8 cellular contexts compared by ENCODE assay signal in genomic region chr16:53346-54236, GRCh38. TPM values are rescaled to one million over a fixed set of nuclear protein-coding genes. Genes with fewer than 3 reads are reported as not detected.
A peak's percentile ranks its signal among the peaks of the same experiment; 100 is the strongest.
DNase-seq lines count a peak whose midpoint lies in the region; ATAC-seq and TF ChIP-seq lines count a peak whose summit lies in the region.

Gene POLR3K (minus strand): TSS chr16:53608. CDS start chr16:53586, 22 bp downstream.
Gene SNRNP25 (plus strand): TSS chr16:53828. CDS start chr16:54017, 189 bp downstream.

- H3K27me3 Mint-ChIP-seq in activated CD8-positive, alpha-beta memory T cell treated with anti-CD3 and anti-CD28 coated beads, Interleukin-2, amount 10 ng/mL, durations not matched to agents 7 days and 5 days = no peaks in the 10 kb centered on the region
- H3K27me3 Mint-ChIP-seq in endodermal cell (ENCODE audit: insufficient read depth) = no peaks in the 10 kb centered on the region
- no peaks in the 10 kb centered on the region for H3K27me3 Mint-ChIP-seq in mesothelial cell of epicardium (ENCODE audit: low read depth)

- no peaks in the 10 kb centered on the region for H3K9me3 Mint-ChIP-seq in activated CD8-positive, alpha-beta memory T cell treated with anti-CD3 and anti-CD28 coated beads, Interleukin-2, amount 10 ng/mL, durations not matched to agents 7 days and 5 days (ENCODE audit: low read depth)
- H3K9me3 Mint-ChIP-seq in endodermal cell (peaks cover 2% of the 10 kb centered on the region), mesothelial cell of epicardium (no peaks in the 10 kb centered on the region)

- no peak for TF ChIP-seq CTCF in endodermal cell (conservative IDR thresholded peaks at IDR 0.05)
- TF ChIP-seq CTCF in mesothelial cell of epicardium (IDR thresholded peaks at IDR 0.05; ENCODE audit: unreplicated experiment) = no peak

- H3K4me1 Mint-ChIP-seq in activated CD8-positive, alpha-beta memory T cell treated with anti-CD3 and anti-CD28 coated beads, Interleukin-2, amount 10 ng/mL, durations not matched to agents 7 days and 5 days = peaks cover 30% of the 10 kb centered on the region
- H3K4me1 Mint-ChIP-seq in endodermal cell (peaks cover 13% of the 10 kb centered on the region), mesothelial cell of epicardium (peaks cover 14% of the 10 kb centered on the region)

- 9 to 32% methylated on average over 34 to 87 of the region's 91 CpGs for WGBS in endodermal cell (ENCODE audit: insufficient coverage in 1 of 2, insufficient read length in 1 of 2), 2 experiments

- peak within 1 kb of the TSS; percentile 81 for H3K4me3 ChIP-seq in HUES48 (ENCODE audit: low read depth, low read length)
- H3K4me3 ChIP-seq in NT2/D1 (ENCODE audit: insufficient read length, low read depth) = peak within 1 kb of the TSS; percentile 97
- H3K4me3 ChIP-seq in endodermal cell (ENCODE audit: low read length) = peak within 1 kb of the TSS; percentile 81

- peak within 1 kb of the TSS; percentile 93 for H3K4me3 Mint-ChIP-seq in activated CD8-positive, alpha-beta memory T cell treated with anti-CD3 and anti-CD28 coated beads, Interleukin-2, amount 10 ng/mL, durations not matched to agents 7 days and 5 days
- H3K4me3 Mint-ChIP-seq in endodermal cell (peak within 1 kb of the TSS; percentile 97), mesothelial cell of epicardium (peak within 1 kb of the TSS; percentile 94)

- H3K27me3 ChIP-seq in HUES48 (ENCODE audit: control insufficient read depth, insufficient read depth, low read length) (no peaks in the 10 kb centered on the region), NT2/D1 (ENCODE audit: insufficient read depth, insufficient read length) (no peaks in the 10 kb centered on the region), endodermal cell (ENCODE audit: control insufficient read depth, insufficient read depth, low read length, poor library complexity, severe bottlenecking) (no peaks in the 10 kb centered on the region)

- peak within 1 kb of the TSS; percentile 85 for H3K27ac ChIP-seq in HUES48 (ENCODE audit: low read depth, low read length)
- H3K27ac ChIP-seq in endodermal cell (ENCODE audit: low read depth, low read length) = peak within 1 kb of the TSS; percentile 78

- H3K36me3 Mint-ChIP-seq in activated CD8-positive, alpha-beta memory T cell treated with anti-CD3 and anti-CD28 coated beads, Interleukin-2, amount 10 ng/mL, durations not matched to agents 7 days and 5 days = peaks cover 30% of the 10 kb centered on the region
- H3K36me3 Mint-ChIP-seq in endodermal cell (ENCODE audit: low read depth) = peaks cover 46% of the 10 kb centered on the region
- H3K36me3 Mint-ChIP-seq in mesothelial cell of epicardium = peaks cover 13% of the 10 kb centered on the region

- H3K9ac ChIP-seq in HUES48 (ENCODE audit: low read depth, low read length) (peak within 1 kb of the TSS; percentile 77), NT2/D1 (ENCODE audit: insufficient read length, low read depth) (peak within 1 kb of the TSS; percentile 99), endodermal cell (ENCODE audit: extremely low read depth, low read length, poor library complexity, severe bottlenecking) (peak within 1 kb of the TSS; percentile 62)

- in situ Hi-C loops in Caki2 (cut with HindIII; ENCODE audit: low pct_unique_long_range_greater_than_20kb, low sequenced_read_pairs) = no loop called here

- CTCF ChIA-PET in activated CD8-positive, alpha-beta memory T cell treated with anti-CD3 and anti-CD28 coated beads, Interleukin-2, amount 10 ng/mL, durations not matched to agents 7 days and 5 days (lab: Charles Lee) = interaction anchor here (0.9 to 2.4 kb wide), 11 partner anchors 9 to 683 kb away, joined by 3 to 19 read pairs (median 5); no protein-coding TSS in a partner anchor

- H3K9me3 ChIP-seq in HUES48 (ENCODE audit: control insufficient read depth, insufficient read depth, low read length) (no peaks in the 10 kb centered on the region), NT2/D1 (ENCODE audit: insufficient read depth, low read length) (no peaks in the 10 kb centered on the region), endodermal cell (ENCODE audit: control insufficient read depth, low read length) (no peaks in the 10 kb centered on the region)

- peak within 1 kb of the TSS; percentile 89 for H3K27ac Mint-ChIP-seq in activated CD8-positive, alpha-beta memory T cell treated with anti-CD3 and anti-CD28 coated beads, Interleukin-2, amount 10 ng/mL, durations not matched to agents 7 days and 5 days
- peak within 1 kb of the TSS; percentile 99 for H3K27ac Mint-ChIP-seq in endodermal cell
- H3K27ac Mint-ChIP-seq in mesothelial cell of epicardium = peak within 1 kb of the TSS; percentile 95

- H3K36me3 ChIP-seq in HUES48 (ENCODE audit: control insufficient read depth, insufficient read depth, low read length) (peaks cover 61% of the 10 kb centered on the region), NT2/D1 (ENCODE audit: insufficient read depth, insufficient read length, low read length) (peaks cover 61% of the 10 kb centered on the region), endodermal cell (ENCODE audit: control insufficient read depth, insufficient read depth, low read length) (peaks cover 43% of the 10 kb centered on the region)

- DNase-seq in Caki2 (ENCODE audit: low read depth) (peak; percentile 98), NT2/D1 (ENCODE audit: low read depth, low spot score) (peak; percentile 96), endodermal cell (peak; percentile 100), mesothelial cell of epicardium (ENCODE audit: low spot score in 2 of 2, unreplicated experiment in 2 of 2) (peak; percentile 97 to 98)
- peak; percentile 99 for DNase-seq in activated CD8-positive, alpha-beta memory T cell treated with anti-CD3 and anti-CD28 coated beads, Interleukin-2, amount 10 ng/mL, durations not matched to agents 7 days and 5 days
- DNase-seq in stimulated activated CD8-positive, alpha-beta memory T cell treated with anti-CD3 and anti-CD28 coated beads, Interleukin-15, amount 100 ng/mL, for 4 hours (ENCODE audit: low read depth in 2 of 2) = peak; percentile 94 to 96

- H3K4me1 ChIP-seq in HUES48 (ENCODE audit: control insufficient read depth, insufficient read depth, low read length) (no peaks in the 10 kb centered on the region), NT2/D1 (ENCODE audit: insufficient read depth, insufficient read length) (no peaks in the 10 kb centered on the region), endodermal cell (ENCODE audit: control insufficient read depth, insufficient read depth, low read length) (no peaks in the 10 kb centered on the region)

- peak; percentile 88 for ATAC-seq in GM21390 (IDR thresholded peaks at IDR 0.05; ENCODE audit: unreplicated experiment)
- peak; percentile 98 for ATAC-seq in activated CD8-positive, alpha-beta memory T cell treated with anti-CD3 and anti-CD28 coated beads, Interleukin-2, amount 10 ng/mL, durations not matched to agents 7 days and 5 days

RNA-seq across cellular contexts. Expression of gene POLR3K, which starts in this region (rescaled TPM):
- 32.3 and 39.8 TPM in 2 replicates for total RNA-seq in Caki2 (2014; rRNA removed; shearing (Covaris generic); ENCODE audit: low replicate concordance)
- total RNA-seq in activated CD8-positive, alpha-beta memory T cell treated with anti-CD3 and anti-CD28 coated beads, Interleukin-2, amount 10 ng/mL, durations not matched to agents 7 days and 5 days = 10 to 100 TPM; 40.4 to 53.1 TPM
- 10 to 100 TPM; 31.1 to 35.8 TPM for total RNA-seq in endodermal cell
- polyA plus RNA-seq in endodermal cell (2013, experiment 1 of 2) = 18.0 TPM
- polyA plus RNA-seq in endodermal cell (2013, experiment 2 of 2) = 16.7 TPM
- 8.7 to 9.2 TPM (median 9.1 TPM) in 3 replicates for total RNA-seq in mesothelial cell of epicardium

RNA-seq across cellular contexts. Expression of gene SNRNP25, which starts in this region (rescaled TPM):
- 63.4 and 83.6 TPM in 2 replicates for total RNA-seq in Caki2 (2014; rRNA removed; shearing (Covaris generic); ENCODE audit: low replicate concordance)
- total RNA-seq in activated CD8-positive, alpha-beta memory T cell treated with anti-CD3 and anti-CD28 coated beads, Interleukin-2, amount 10 ng/mL, durations not matched to agents 7 days and 5 days = 10 to 100 TPM; 86.6 to 90.8 TPM
- total RNA-seq in endodermal cell (10 to 100 TPM; 54.2 to 66.4 TPM), mesothelial cell of epicardium (33.1 to 34.8 TPM (median 33.9 TPM) in 3 replicates)
- polyA plus RNA-seq in endodermal cell (2013, experiment 1 of 2) = 66.3 TPM
- 62.0 TPM for polyA plus RNA-seq in endodermal cell (2013, experiment 2 of 2)

Comparison
In these comparisons a context has a peak if more than half of its experiments do, and no peak if none do; other contexts are left out.
1. Peak in every context shown above with its lines: DNase-seq, ATAC-seq, H3K4me3 ChIP-seq and H3K27ac ChIP-seq.